ENCODE assay signal across 10 cellular contexts in genomic region chr12:120783197-120783596, GRCh38. TPM values are rescaled to one million over a fixed set of nuclear protein-coding genes. Genes with fewer than 3 reads are reported as not detected.
DNase-seq lines count a peak whose midpoint lies in the region; TF ChIP-seq lines count a peak whose summit lies in the region.
"Had no signal": no experiment of that assay in that cellular context is flagged by ENCODE, and none has a peak within 500 bp of the region (broad histone marks: within the 10 kb centered on the region; RNA-seq: fewer than 3 reads in every experiment).

No MANE protein-coding gene starts in this region.

- H3K79me1 ChIP-seq in trophoblast cell (ENCODE audit: low read length), result no peaks in the 10 kb centered on the region

- no peak overlapping the region for H2AK5ac ChIP-seq in trophoblast cell (ENCODE audit: low read length)

- no TSS peak for BruUV-seq in PC-9 (replicated peaks; lab: Mats Ljungman, UMichigan)

- TF ChIP-seq CTCF in PC-9 (conservative IDR thresholded peaks at IDR 0.05), result no peak

- no peak overlapping the region for H2BK120ac ChIP-seq in trophoblast cell (ENCODE audit: insufficient read depth, low read length, poor library complexity)

- DNase-seq in DMS53 (lab: John Stamatoyannopoulos, UW) (peak; percentile 24), DMS53 treated with DMSO at 0.1 percent for 48 hours (lab: John Stamatoyannopoulos, UW; ENCODE audit: unreplicated experiment) (no peak), PC-9 (peak in 1 of 2 experiments; percentile 62), dermis blood vessel endothelial cell (peak; percentile 92), trophoblast cell (peak; percentile 19 to 76), inferior parietal cortex (ENCODE audit: extremely low spot score) (no peak), T1000 (lab: John Stamatoyannopoulos, UW) (no peak), HAP-1 (ENCODE audit: low spot score in 2 of 2) (no peak)
- DNase-seq: NCI-H524 had no signal

- no peak overlapping the region for H2BK12ac ChIP-seq in trophoblast cell (ENCODE audit: low read length)

- H3K18ac ChIP-seq in trophoblast cell (ENCODE audit: low read length), result no peak overlapping the region

- H4K12ac ChIP-seq in trophoblast cell (ENCODE audit: low read depth, low read length), result no peak overlapping the region

- H3K4ac ChIP-seq in trophoblast cell (ENCODE audit: low read depth, low read length), result no peak overlapping the region

- H3K9ac ChIP-seq in trophoblast cell (ENCODE audit: low read length), result no peak overlapping the region

- H3K9me3 ChIP-seq in PC-9 (ENCODE audit: insufficient read depth, low read depth) (no peaks in the 10 kb centered on the region), trophoblast cell (ENCODE audit: insufficient read depth, low read depth, low read length) (no peaks in the 10 kb centered on the region), HAP-1 (no peaks in the 10 kb centered on the region)

- intact Hi-C loops in PC-9 (cut with micrococcal nuclease; ENCODE audit: unreplicated experiment), result no loop called here

- peaks cover 7% of the 10 kb centered on the region; the same call in 1 of the 2 replicates for H3F3A ChIP-seq in PC-9 (ENCODE audit: insufficient read depth, low read depth)

- no peak overlapping the region for H3K14ac ChIP-seq in trophoblast cell (ENCODE audit: low read length)

- in situ Hi-C loops in HAP-1 (cut with MboI; ENCODE audit: low sequenced_read_pairs), result no loop called here

- H3K36me3 ChIP-seq in PC-9 (ENCODE audit: low read depth), result peaks cover 17% of the 10 kb centered on the region
- H3K36me3 ChIP-seq in trophoblast cell (ENCODE audit: control insufficient read depth in 1 of 2, insufficient read depth in 2 of 2, low read length in 2 of 2), result peaks cover 8% of the 10 kb centered on the region in 2 experiments
- H3K36me3 ChIP-seq in HAP-1 (replicated peaks), result peaks cover 7% of the 10 kb centered on the region; the same call in 1 of the 2 replicates

- H3K79me2 ChIP-seq in PC-9 (ENCODE audit: low read depth) (no peaks in the 10 kb centered on the region), trophoblast cell (ENCODE audit: control insufficient read depth, insufficient read depth, low read length, poor library complexity) (no peaks in the 10 kb centered on the region)

- H3K4me3 ChIP-seq in PC-9 (no peak overlapping the region), trophoblast cell (ENCODE audit: low read depth, low read length) (no peak overlapping the region), HAP-1 (no peak overlapping the region)

- H4K8ac ChIP-seq in trophoblast cell (ENCODE audit: low read depth, low read length), result no peak overlapping the region

- peaks cover 9% of the 10 kb centered on the region; the same call in 1 of the 2 replicates for H3K4me1 ChIP-seq in PC-9 (replicated peaks; ENCODE audit: insufficient read depth)
- H3K4me1 ChIP-seq in trophoblast cell (ENCODE audit: control insufficient read depth in 1 of 2, insufficient read depth in 2 of 2, low read length in 2 of 2), result no peaks in the 10 kb centered on the region
- no peaks in the 10 kb centered on the region for H3K4me1 ChIP-seq in HAP-1

- H3K27ac ChIP-seq in PC-9 (peak overlapping the region; percentile 25; the same call in 1 of the 2 replicates), trophoblast cell (ENCODE audit: low read depth, low read length) (no peak overlapping the region)
- H3K27ac ChIP-seq: 22Rv1 had no signal

- no peak overlapping the region for H2BK5ac ChIP-seq in trophoblast cell (ENCODE audit: low read depth, low read length, poor library complexity)

- no CpG with 5 or more reads among the region's 6 CpGs for WGBS in trophoblast cell (ENCODE audit: extremely low coverage, insufficient coverage, insufficient read length)

- no peaks in the 10 kb centered on the region for H3K9me2 ChIP-seq in PC-9 (ENCODE audit: insufficient read depth)

- POLR2A ChIA-PET in PC-9 (lab: Charles Lee; ENCODE audit: unreplicated experiment), result no interaction called here

- H4K20me1 ChIP-seq in PC-9 (ENCODE audit: insufficient read depth), result peaks cover 4% of the 10 kb centered on the region; the same call in 1 of the 2 replicates

- H3K4me2 ChIP-seq in PC-9 (no peak overlapping the region), trophoblast cell (ENCODE audit: low read length) (no peak overlapping the region)

- CTCF ChIA-PET in PC-9 (lab: Charles Lee), result no interaction called here

- H3K23ac ChIP-seq in trophoblast cell (ENCODE audit: low read length), result no peak overlapping the region

- H2AFZ ChIP-seq in PC-9, result no peak overlapping the region
- H2AFZ ChIP-seq in trophoblast cell (ENCODE audit: insufficient read depth, low read length, poor library complexity), result no peak overlapping the region

- H3K27me3 ChIP-seq in PC-9 (ENCODE audit: insufficient read depth, low read depth) (no peaks in the 10 kb centered on the region), trophoblast cell (ENCODE audit: insufficient read depth, low read length) (no peaks in the 10 kb centered on the region), HAP-1 (ENCODE audit: low read depth) (no peaks in the 10 kb centered on the region)

- no peak overlapping the region for H4K91ac ChIP-seq in trophoblast cell (ENCODE audit: low read depth, low read length)

RNA-seq across cellular contexts. Expression of gene ACADS, which starts 57.6 kb away (rescaled TPM):
- total RNA-seq in PC-9 (2021) (8.2 and 14.2 TPM in 2 replicates), dermis blood vessel endothelial cell (24.7 and 31.0 TPM in 2 replicates)
- polyA plus RNA-seq in trophoblast cell (2013), result 4.4 and 4.6 TPM in 2 replicates

Comparison
In these comparisons a context has a peak if more than half of its experiments do, and no peak if none do; other contexts are left out.
1. DNase-seq: peak in DMS53 (single experiment), dermis blood vessel endothelial cell (single experiment) and trophoblast cell (2 of 2); none in DMS53 treated with DMSO at 0.1 percent for 48 hours (single experiment), inferior parietal cortex (single experiment), T1000 (single experiment) and HAP-1 (0 of 2).